8 cellular contexts compared by ENCODE assay signal in the genomic region with DNA sequence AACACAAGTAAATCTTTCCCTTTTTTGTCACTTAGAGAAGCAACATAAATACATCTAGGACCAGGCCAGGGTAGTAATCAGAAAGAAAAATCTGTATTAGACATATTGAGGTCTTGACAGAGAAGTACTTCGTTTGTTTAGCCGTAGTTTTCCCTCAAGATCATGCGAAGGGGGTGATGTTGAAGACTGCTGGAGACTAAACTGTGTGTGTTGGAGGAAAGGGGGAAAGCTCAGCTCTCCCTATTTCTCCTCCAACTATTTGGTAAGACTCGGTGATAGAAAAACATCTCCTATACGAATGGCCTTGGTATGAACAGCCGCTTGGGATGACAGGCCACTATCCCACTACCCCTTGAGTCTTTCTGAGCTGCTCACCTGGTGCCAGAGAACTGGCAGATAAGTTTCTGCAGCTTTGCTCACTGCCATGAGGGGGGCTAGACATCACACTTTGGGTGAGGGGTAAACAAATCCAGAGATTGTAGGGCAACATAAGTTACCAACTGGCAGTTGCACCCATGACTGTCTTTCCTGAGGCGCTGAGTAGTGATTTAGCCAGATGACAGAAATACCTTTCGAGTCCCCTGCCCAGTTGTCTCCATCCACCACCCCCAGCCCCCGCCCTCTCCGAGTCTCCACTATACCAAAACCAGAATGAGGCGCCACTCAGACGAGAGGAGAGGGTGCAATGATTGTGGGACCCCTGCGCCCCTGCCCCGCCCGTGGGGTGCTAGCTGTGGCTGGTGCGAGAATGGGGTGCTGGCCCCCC. TPM values are rescaled to one million over a fixed set of nuclear protein-coding genes. Genes with fewer than 3 reads are reported as not detected.
A peak's percentile ranks its signal among the peaks of the same experiment; 100 is the strongest.
DNase-seq lines count a peak whose midpoint lies in the region; ATAC-seq, FAIRE-seq and TF ChIP-seq lines count a peak whose summit lies in the region.

No MANE protein-coding gene starts in this region.

- H3K4me2 ChIP-seq in GM12878 (ENCODE audit: control insufficient read depth, insufficient read depth) (peak overlapping the region; percentile 95), mesendoderm (ENCODE audit: low read length) (peak overlapping the region; percentile 77)

- peak overlapping the region; percentile 54 for H3K18ac ChIP-seq in mesendoderm (ENCODE audit: low read length)

- H3K56ac ChIP-seq in mesendoderm (ENCODE audit: low read length): peak overlapping the region; percentile 93

- H4K5ac ChIP-seq in mesendoderm (ENCODE audit: low read length): no peak overlapping the region

- H2BK15ac ChIP-seq in mesendoderm (replicated peaks; ENCODE audit: low read depth): no peak overlapping the region

- no peak for DNase-seq in GM12878 (ENCODE audit: low read depth, low spot score)
- peak; percentile 43 for DNase-seq in mesendoderm
- DNase-seq in aorta: peak in 1 of 2 donors; percentile 77
- no peak for DNase-seq in putamen (ENCODE audit: low spot score)
- DNase-seq in posterior cingulate gyrus: no peak

- peaks cover 2% of the 10 kb centered on the region; the same call in 1 of the 2 replicates for H3K4me1 ChIP-seq in HEK293 (ENCODE audit: control insufficient read depth, insufficient read depth, low read length)
- H3K4me1 ChIP-seq in GM12878 (ENCODE audit: control insufficient read depth, insufficient read depth, low read length): peaks cover 18% of the 10 kb centered on the region
- H3K4me1 ChIP-seq in mesendoderm (ENCODE audit: control insufficient read depth, low read depth, low read length): peaks cover 4% of the 10 kb centered on the region
- H3K4me1 ChIP-seq in aorta (ENCODE audit: control insufficient read depth in 1 of 2, insufficient read depth in 2 of 2, low read length in 2 of 2): peaks cover 2 to 3% of the 10 kb centered on the region in 2 donors

- TF ChIP-seq POLR2A in GM12878 (IDR thresholded peaks at IDR 0.05; ENCODE audit: low read depth, low read length): no peak

- intact Hi-C loops in GM12878 (cut with micrococcal nuclease; ENCODE audit: unreplicated experiment) (loop anchor here (1.0 to 5.0 kb wide), 3 partner anchors 24 to 147 kb away; a partner anchor contains a TSS), aorta (cut with DNase I) (loop anchor here (1.0 to 5.0 kb wide), 3 partner anchors 65 to 142 kb away; a partner anchor contains a TSS), posterior cingulate gyrus (cut with DNase I) (loop anchor here (1.0 kb wide), 1 partner anchor 65 kb away; a partner anchor contains a TSS)

- TF ChIP-seq EP300 in GM12878 (IDR thresholded peaks at IDR 0.05; ENCODE audit: borderline replicate concordance in 1 of 2, control insufficient read depth in 1 of 2, low read depth in 2 of 2, low read length in 2 of 2): no peak

- BruUV-seq in GM12878 (replicated peaks; lab: Mats Ljungman, UMichigan): TSS peak; percentile 64

- H3K27me3 ChIP-seq in GM12878 (replicated peaks in 1 of 2; ENCODE audit: control insufficient read depth in 2 of 2, insufficient read depth in 2 of 2, low read length in 1 of 2): no peaks in the 10 kb centered on the region
- no peaks in the 10 kb centered on the region for H3K27me3 ChIP-seq in mesendoderm (ENCODE audit: insufficient read depth, low read length, poor library complexity)
- H3K27me3 ChIP-seq in aorta (ENCODE audit: control insufficient read depth in 1 of 2, insufficient read depth in 2 of 2, low read length in 1 of 2): no peaks in the 10 kb centered on the region

- RAD21 ChIA-PET in GM12878 (lab: Charles Lee; ENCODE audit: unreplicated experiment): interaction anchor here (0.7 to 4.5 kb wide), 16 partner anchors 9 to 146 kb away, joined by 3 to 43 read pairs (median 6); a partner anchor contains a TSS

- FAIRE-seq in GM12878 (lab: Jason Lieb, UNC): no peak

- H3K27ac ChIP-seq in 22Rv1 (peak overlapping the region; percentile 89), HEK293 (ENCODE audit: extremely low read depth, low read depth, low read length) (peak overlapping the region; percentile 35; the same call in 1 of the 2 replicates), GM12878 (ENCODE audit: control insufficient read depth, insufficient read depth) (peak overlapping the region; percentile 63), mesendoderm (ENCODE audit: low read depth, low read length) (peak overlapping the region; percentile 5), aorta (ENCODE audit: low read depth in 1 of 2, low read length in 2 of 2) (peak overlapping the region in 1 of 2 donors; percentile 45)

- ATAC-seq in GM12878 (peak; percentile 1), aorta (ENCODE audit: low FRiP score) (no peak), HG02885 (IDR thresholded peaks at IDR 0.05; ENCODE audit: poor library complexity, unreplicated experiment) (no peak)

- H3K36me3 ChIP-seq in HEK293 (ENCODE audit: control insufficient read depth in 2 of 2, insufficient read depth in 1 of 2, low read length in 2 of 2): peaks cover 2 to 20% of the 10 kb centered on the region in 2 experiments
- H3K36me3 ChIP-seq in GM12878 (ENCODE audit: control insufficient read depth in 2 of 2, insufficient read depth in 2 of 2, low read length in 1 of 2): peaks cover 5 to 11% of the 10 kb centered on the region in 2 experiments; a peak in 3 of 4 replicates
- peaks cover 2% of the 10 kb centered on the region for H3K36me3 ChIP-seq in mesendoderm (ENCODE audit: control insufficient read depth, insufficient read depth, low read length)
- H3K36me3 ChIP-seq in aorta (ENCODE audit: control insufficient read depth in 1 of 2, insufficient read depth in 2 of 2, low read length in 1 of 2): peaks cover 0 to 3% of the 10 kb centered on the region in 2 donors

- TF ChIP-seq RAD21 in GM12878 (IDR thresholded peaks at IDR 0.05; ENCODE audit: insufficient read depth, low read depth, low read length): no peak

- CTCF ChIA-PET in HEK293 (lab: Yijun Ruan, JAX): interaction anchor here (0.6 to 2.2 kb wide), 7 partner anchors 14 to 297 kb away, joined by 3 to 11 read pairs (median 4); no protein-coding TSS in a partner anchor
- CTCF ChIA-PET in GM12878 (lab: Yijun Ruan, JAX): interaction anchor here (0.5 to 5.6 kb wide), 12 partner anchors 9 to 581 kb away, joined by 3 to 73 read pairs (median 4); a partner anchor contains a TSS

- SMC1A ChIA-PET in GM12878 (lab: Charles Lee; ENCODE audit: uncharacterized antibody, unreplicated experiment): interaction anchor here (0.8 to 4.1 kb wide), 20 partner anchors 8 to 192 kb away, joined by 3 to 27 read pairs (median 4); a partner anchor contains a TSS

- H3K4me3 ChIP-seq in HEK293 (ENCODE audit: low read depth, low read length): peak overlapping the region; percentile 81
- H3K4me3 ChIP-seq in GM12878: peak overlapping the region; percentile 99
- H3K4me3 ChIP-seq in mesendoderm (ENCODE audit: low read length): peak overlapping the region; percentile 74
- peak overlapping the region; percentile 32 to 47 for H3K4me3 ChIP-seq in aorta (ENCODE audit: low read length in 2 of 2)

- no peak overlapping the region for H2BK5ac ChIP-seq in mesendoderm (ENCODE audit: low read length)

- H2AK5ac ChIP-seq in mesendoderm (ENCODE audit: low read length): peak overlapping the region; percentile 22

- no peak overlapping the region for H3K4ac ChIP-seq in mesendoderm (ENCODE audit: low read depth, low read length)

- no peak overlapping the region for H3K23ac ChIP-seq in mesendoderm (ENCODE audit: low read length)

- in situ Hi-C loops in GM12878 (cut with MboI): loop anchor here (5.0 kb wide), 1 partner anchor 132 kb away; no protein-coding TSS in a partner anchor

- no peak overlapping the region for H4K8ac ChIP-seq in mesendoderm (ENCODE audit: low read depth, low read length)

- H2AFZ ChIP-seq in GM12878 (ENCODE audit: control insufficient read depth, low read depth, low read length): no peak overlapping the region

- H3K9ac ChIP-seq in GM12878 (ENCODE audit: control insufficient read depth, insufficient read depth, low read length): peak overlapping the region; percentile 52
- H3K9ac ChIP-seq in mesendoderm (ENCODE audit: low read length): peak overlapping the region; percentile 87

- 1% methylated on average over 16 of the region's 16 CpGs for WGBS in GM12878 (ENCODE audit: insufficient coverage, insufficient replicate concordance, low lambda C conversion rate, missing lambda C conversion rate)
- no CpG with 5 or more reads among the region's 16 CpGs for WGBS in mesendoderm (ENCODE audit: extremely low coverage, insufficient coverage, low lambda C conversion rate)
- 5 to 7% methylated on average over 16 of the region's 16 CpGs for WGBS in aorta, 2 donors

- H3K79me1 ChIP-seq in mesendoderm (ENCODE audit: low read length): peaks cover 9% of the 10 kb centered on the region

- H3K79me2 ChIP-seq in GM12878 (ENCODE audit: control insufficient read depth, insufficient read depth, low read length) (peaks cover 49% of the 10 kb centered on the region), mesendoderm (ENCODE audit: control insufficient read depth, insufficient read depth, low read length) (peaks cover 2% of the 10 kb centered on the region)

- POLR2A ChIA-PET in HEK293 (lab: Yijun Ruan, JAX) (interaction anchor here (0.5 to 3.5 kb wide), 38 partner anchors 10 to 274 kb away, joined by 3 to 74 read pairs (median 6); a partner anchor contains a TSS), GM12878 (lab: Charles Lee) (interaction anchor here (0.9 to 4.7 kb wide), 27 partner anchors 9 to 166 kb away, joined by 3 to 46 read pairs (median 4); a partner anchor contains a TSS)

- no peak overlapping the region for H2BK120ac ChIP-seq in mesendoderm (ENCODE audit: low read depth, low read length)

- no peaks in the 10 kb centered on the region for H3K9me3 ChIP-seq in HEK293 (ENCODE audit: control insufficient read depth, insufficient read depth, low read depth, low read length)
- no peaks in the 10 kb centered on the region for H3K9me3 ChIP-seq in GM12878 (replicated peaks; ENCODE audit: control insufficient read depth, insufficient read depth, low read length)
- H3K9me3 ChIP-seq in aorta (ENCODE audit: control insufficient read depth, low read length): no peaks in the 10 kb centered on the region

- no peak for TF ChIP-seq CTCF in 22Rv1 (IDR thresholded peaks at IDR 0.05)
- TF ChIP-seq CTCF in HEK293 (tag by site-specific recombination; IDR thresholded peaks at IDR 0.05): no peak
- no peak for TF ChIP-seq CTCF in GM12878 (IDR thresholded peaks at IDR 0.05 in 2 of 3, conservative IDR thresholded peaks at IDR 0.05 in 1 of 3; ENCODE audit: control insufficient read depth in 2 of 3, extremely low read depth in 1 of 3, insufficient read depth in 1 of 3, low read depth in 3 of 3, low read length in 3 of 3)

- no peaks in the 10 kb centered on the region for H4K20me1 ChIP-seq in GM12878 (ENCODE audit: control insufficient read depth, insufficient read depth)

RNA-seq across cellular contexts. Expression of a gene that starts 0.7 kb away (rescaled TPM):
- total RNA-seq in GM12878 (2013; cell fraction: nucleolus; rRNA removed): 46.0 and 47.7 TPM in 2 replicates
- total RNA-seq in GM12878 (2014; rRNA removed): 28.9 and 31.5 TPM in 2 replicates
- 14.8 and 16.6 TPM in 2 replicates for total RNA-seq in GM12878 (2014; rRNA removed; fragmentation: Illumina TruSeq; extraction: Trizol)
- total RNA-seq in GM12878 (2021): 26.0 and 26.2 TPM in 2 replicates
- polyA plus RNA-seq in GM12878 (2011; ENCODE audit: low read depth): 23.5 TPM
- polyA plus RNA-seq in GM12878 (2011; rRNA removed): 37.1 and 41.3 TPM in 2 replicates
- polyA plus RNA-seq in GM12878 (2011; cell fraction: cytosol; rRNA removed): 43.5 and 45.8 TPM in 2 replicates
- polyA plus RNA-seq in GM12878 (2011; cell fraction: nucleus; rRNA removed): 155 and 209 TPM in 2 replicates
- polyA plus RNA-seq in GM12878 (2012): 33.3 and 39.4 TPM in 2 replicates
- 32.3 and 36.1 TPM in 2 replicates for polyA plus RNA-seq in GM12878 (2014; fragmentation: Illumina TruSeq; extraction: Trizol)
- 1 to 10 TPM; 4.8 to 8.8 TPM for polyA plus RNA-seq in GM12878 (2014; fragmentation: Nextera tagmentation; extraction: Ambion mirVana)
- polyA plus RNA-seq in GM12878 (2014; rRNA removed): 121 and 123 TPM in 2 replicates
- polyA plus RNA-seq in GM12878 (2016; fragmentation: Nextera tagmentation; extraction: Ambion mirVana): 10 to 100 TPM; 25.9 to 28.9 TPM
- polyA minus RNA-seq in GM12878 (2011; rRNA and poly(A)+ RNA removed): 15.5 and 19.4 TPM in 2 replicates
- polyA minus RNA-seq in GM12878 (2011; cell fraction: cytosol; rRNA and poly(A)+ RNA removed): 8.6 and 14.3 TPM in 2 replicates
- 19.2 and 24.9 TPM in 2 replicates for polyA minus RNA-seq in GM12878 (2011; cell fraction: nucleus; rRNA and poly(A)+ RNA removed)
- polyA plus RNA-seq in mesendoderm (2013, experiment 1 of 2): 8.1 TPM
- polyA plus RNA-seq in mesendoderm (2013, experiment 2 of 2): 8.5 TPM
- 10 to 100 TPM in 1 of 2 donors, 1 to 10 TPM in 1; 9.7 to 23.9 TPM for total RNA-seq in aorta
- 10 to 100 TPM; 14.8 to 44.0 TPM for polyA plus RNA-seq in aorta

RNA-seq across cellular contexts. Expression of a gene that starts 17.9 kb away (rescaled TPM):
- total RNA-seq in GM12878 (2013; cell fraction: nucleolus; rRNA removed): 134 and 138 TPM in 2 replicates
- 39.1 and 40.4 TPM in 2 replicates for total RNA-seq in GM12878 (2014; rRNA removed)
- 24.7 and 25.0 TPM in 2 replicates for total RNA-seq in GM12878 (2014; rRNA removed; fragmentation: Illumina TruSeq; extraction: Trizol)
- 26.4 and 29.0 TPM in 2 replicates for total RNA-seq in GM12878 (2021)
- 11.0 TPM for polyA plus RNA-seq in GM12878 (2011; ENCODE audit: low read depth)
- polyA plus RNA-seq in GM12878 (2011; rRNA removed): 28.5 and 45.0 TPM in 2 replicates
- polyA plus RNA-seq in GM12878 (2011; cell fraction: cytosol; rRNA removed): 58.4 and 72.0 TPM in 2 replicates
- 125 and 140 TPM in 2 replicates for polyA plus RNA-seq in GM12878 (2011; cell fraction: nucleus; rRNA removed)
- polyA plus RNA-seq in GM12878 (2012): 28.1 and 29.4 TPM in 2 replicates
- polyA plus RNA-seq in GM12878 (2014; fragmentation: Illumina TruSeq; extraction: Trizol): 13.0 and 26.4 TPM in 2 replicates
- 10 to 100 TPM; 12.4 to 20.9 TPM for polyA plus RNA-seq in GM12878 (2014; fragmentation: Nextera tagmentation; extraction: Ambion mirVana)
- 40.4 and 43.1 TPM in 2 replicates for polyA plus RNA-seq in GM12878 (2014; rRNA removed)
- 10 to 100 TPM; 33.3 to 39.9 TPM for polyA plus RNA-seq in GM12878 (2016; fragmentation: Nextera tagmentation; extraction: Ambion mirVana)
- 33.4 and 60.3 TPM in 2 replicates for polyA minus RNA-seq in GM12878 (2011; rRNA and poly(A)+ RNA removed)
- polyA minus RNA-seq in GM12878 (2011; cell fraction: cytosol; rRNA and poly(A)+ RNA removed): 11.2 and 13.9 TPM in 2 replicates
- 36.0 and 56.5 TPM in 2 replicates for polyA minus RNA-seq in GM12878 (2011; cell fraction: nucleus; rRNA and poly(A)+ RNA removed)
- 0.35 TPM for polyA plus RNA-seq in mesendoderm (2013, experiment 1 of 2)
- 0.46 TPM for polyA plus RNA-seq in mesendoderm (2013, experiment 2 of 2)
- 10 to 100 TPM; 14.6 to 29.3 TPM for total RNA-seq in aorta
- 10 to 100 TPM; 22.0 to 25.9 TPM for polyA plus RNA-seq in aorta

RNA-seq across cellular contexts. Expression of a gene that starts 23.3 kb away (rescaled TPM):
- total RNA-seq in GM12878 (2013; cell fraction: nucleolus; rRNA removed): 9.8 and 10.5 TPM in 2 replicates
- total RNA-seq in GM12878 (2014; rRNA removed) (137 and 175 TPM in 2 replicates), GM12878 (2014; rRNA removed; fragmentation: Illumina TruSeq; extraction: Trizol) (254 and 259 TPM in 2 replicates), GM12878 (2021) (275 and 276 TPM in 2 replicates), aorta (10 to 100 TPM; 91.8 to 95.5 TPM)
- polyA plus RNA-seq in GM12878 (2011; ENCODE audit: low read depth): 71.7 TPM
- polyA plus RNA-seq in GM12878 (2011; rRNA removed) (159 and 252 TPM in 2 replicates), GM12878 (2014; fragmentation: Illumina TruSeq; extraction: Trizol) (241 and 255 TPM in 2 replicates), GM12878 (2014; fragmentation: Nextera tagmentation; extraction: Ambion mirVana) (1,000 to 10,000 TPM in 1 of 2 experiments, 100 to 1,000 TPM in 1; 908 to 1,202 TPM), GM12878 (2014; rRNA removed) (167 and 183 TPM in 2 replicates), GM12878 (2016; fragmentation: Nextera tagmentation; extraction: Ambion mirVana) (100 to 1,000 TPM; 583 to 588 TPM), aorta (100 to 1,000 TPM; 125 to 283 TPM)
- 119 and 123 TPM in 2 replicates for polyA plus RNA-seq in GM12878 (2011; cell fraction: cytosol; rRNA removed)
- 64.4 and 67.0 TPM in 2 replicates for polyA plus RNA-seq in GM12878 (2011; cell fraction: nucleus; rRNA removed)
- 159 and 228 TPM in 2 replicates for polyA plus RNA-seq in GM12878 (2012)
- 29.2 and 48.2 TPM in 2 replicates for polyA minus RNA-seq in GM12878 (2011; rRNA and poly(A)+ RNA removed)
- polyA minus RNA-seq in GM12878 (2011; cell fraction: cytosol; rRNA and poly(A)+ RNA removed): 18.4 and 20.6 TPM in 2 replicates
- 15.7 and 20.9 TPM in 2 replicates for polyA minus RNA-seq in GM12878 (2011; cell fraction: nucleus; rRNA and poly(A)+ RNA removed)
- 887 TPM for polyA plus RNA-seq in mesendoderm (2013, experiment 1 of 2)
- 886 TPM for polyA plus RNA-seq in mesendoderm (2013, experiment 2 of 2)

RNA-seq across cellular contexts. Expression of a gene that starts 24.1 kb away (rescaled TPM):
- 64.5 and 66.0 TPM in 2 replicates for total RNA-seq in GM12878 (2013; cell fraction: nucleolus; rRNA removed)
- total RNA-seq in GM12878 (2014; rRNA removed) (141 and 144 TPM in 2 replicates), GM12878 (2014; rRNA removed; fragmentation: Illumina TruSeq; extraction: Trizol) (96.9 and 98.2 TPM in 2 replicates), GM12878 (2021) (110 and 113 TPM in 2 replicates), aorta (10 to 100 TPM; 19.9 to 32.8 TPM)
- 34.6 TPM for polyA plus RNA-seq in GM12878 (2011; ENCODE audit: low read depth)
- polyA plus RNA-seq in GM12878 (2011; rRNA removed) (84.0 and 160 TPM in 2 replicates), GM12878 (2014; fragmentation: Illumina TruSeq; extraction: Trizol) (110 and 146 TPM in 2 replicates), GM12878 (2014; fragmentation: Nextera tagmentation; extraction: Ambion mirVana) (10 to 100 TPM; 24.2 to 32.8 TPM), GM12878 (2014; rRNA removed) (114 TPM in 2 replicates), GM12878 (2016; fragmentation: Nextera tagmentation; extraction: Ambion mirVana) (100 to 1,000 TPM; 105 to 108 TPM), aorta (10 to 100 TPM in 1 of 2 donors, 1 to 10 TPM in 1; 5.1 to 13.2 TPM)
- 138 and 147 TPM in 2 replicates for polyA plus RNA-seq in GM12878 (2011; cell fraction: cytosol; rRNA removed)
- 98.8 and 145 TPM in 2 replicates for polyA plus RNA-seq in GM12878 (2011; cell fraction: nucleus; rRNA removed)
- 50.7 and 70.2 TPM in 2 replicates for polyA plus RNA-seq in GM12878 (2012)
- polyA minus RNA-seq in GM12878 (2011; rRNA and poly(A)+ RNA removed): 165 and 222 TPM in 2 replicates
- 89.0 and 105 TPM in 2 replicates for polyA minus RNA-seq in GM12878 (2011; cell fraction: cytosol; rRNA and poly(A)+ RNA removed)
- polyA minus RNA-seq in GM12878 (2011; cell fraction: nucleus; rRNA and poly(A)+ RNA removed): 67.3 and 111 TPM in 2 replicates
- 52.1 TPM for polyA plus RNA-seq in mesendoderm (2013, experiment 1 of 2)
- 50.5 TPM for polyA plus RNA-seq in mesendoderm (2013, experiment 2 of 2)

RNA-seq across cellular contexts. Expression of a gene that starts 25.0 kb away (rescaled TPM):
- total RNA-seq in GM12878 (2013; cell fraction: nucleolus; rRNA removed): 30.2 TPM in 2 replicates
- 164 and 184 TPM in 2 replicates for total RNA-seq in GM12878 (2014; rRNA removed)
- 66.8 and 66.9 TPM in 2 replicates for total RNA-seq in GM12878 (2014; rRNA removed; fragmentation: Illumina TruSeq; extraction: Trizol)
- total RNA-seq in GM12878 (2021): 116 and 117 TPM in 2 replicates
- 81.7 TPM for polyA plus RNA-seq in GM12878 (2011; ENCODE audit: low read depth)
- polyA plus RNA-seq in GM12878 (2011; rRNA removed): 14.7 and 32.0 TPM in 2 replicates
- 51.3 and 56.6 TPM in 2 replicates for polyA plus RNA-seq in GM12878 (2011; cell fraction: cytosol; rRNA removed)
- polyA plus RNA-seq in GM12878 (2011; cell fraction: nucleus; rRNA removed): 21.4 TPM in 2 replicates
- polyA plus RNA-seq in GM12878 (2012): 142 and 178 TPM in 2 replicates
- polyA plus RNA-seq in GM12878 (2014; fragmentation: Illumina TruSeq; extraction: Trizol): 24.2 and 96.1 TPM in 2 replicates
- 10 to 100 TPM in 1 of 2 experiments, 1 to 10 TPM in 1; 4.9 to 15.0 TPM for polyA plus RNA-seq in GM12878 (2014; fragmentation: Nextera tagmentation; extraction: Ambion mirVana)
- 140 and 158 TPM in 2 replicates for polyA plus RNA-seq in GM12878 (2014; rRNA removed)
- polyA plus RNA-seq in GM12878 (2016; fragmentation: Nextera tagmentation; extraction: Ambion mirVana): 100 to 1,000 TPM; 127 to 135 TPM
- 24.5 and 40.9 TPM in 2 replicates for polyA minus RNA-seq in GM12878 (2011; rRNA and poly(A)+ RNA removed)
- 11.7 and 13.5 TPM in 2 replicates for polyA minus RNA-seq in GM12878 (2011; cell fraction: cytosol; rRNA and poly(A)+ RNA removed)
- 8.7 and 10.6 TPM in 2 replicates for polyA minus RNA-seq in GM12878 (2011; cell fraction: nucleus; rRNA and poly(A)+ RNA removed)
- polyA plus RNA-seq in mesendoderm (2013, experiment 1 of 2): 0.25 TPM
- 0.22 TPM for polyA plus RNA-seq in mesendoderm (2013, experiment 2 of 2)
- 1 to 10 TPM; 1.2 TPM for total RNA-seq in aorta
- under 1 TPM; 0.51 to 0.88 TPM for polyA plus RNA-seq in aorta

Comparison
In these comparisons a context has a peak if more than half of its experiments do, and no peak if none do; other contexts are left out.
1. H3K4me3 ChIP-seq: peak in every context shown above with its lines; median percentile 99 in GM12878; 81 in HEK293; 74 in mesendoderm; 40 in aorta.